In the genomic region with DNA sequence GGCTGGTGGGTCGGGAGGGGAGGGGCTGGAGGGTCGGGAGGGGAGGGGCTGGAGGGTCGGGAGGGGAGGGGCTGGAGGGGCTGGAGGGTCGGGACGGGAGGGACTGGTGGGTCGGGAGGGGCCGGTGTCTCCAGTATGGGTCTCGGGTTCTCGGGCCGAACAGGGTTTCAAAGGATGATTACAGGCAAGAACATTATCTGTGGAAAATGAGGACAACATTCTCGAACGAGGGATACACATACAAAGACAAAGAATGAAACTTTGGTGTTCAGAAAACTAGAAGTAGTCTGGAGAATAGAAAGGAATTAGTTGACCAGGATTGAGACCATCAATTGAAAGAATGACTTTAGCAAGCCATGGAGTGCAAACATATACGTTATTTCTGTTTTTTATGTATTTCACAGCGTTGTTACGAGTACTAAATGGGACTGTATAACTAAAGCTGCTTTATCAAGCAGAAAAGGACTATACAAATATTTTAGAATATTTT, we compare ENCODE assay signal across 8 cellular contexts. TPM values are rescaled to one million over a fixed set of nuclear protein-coding genes. Genes with fewer than 3 reads are reported as not detected.
DNase-seq lines count a peak whose midpoint lies in the region; ATAC-seq and TF ChIP-seq lines count a peak whose summit lies in the region.

No MANE protein-coding gene starts in this region.

- peak overlapping the region; percentile 96 for H2AFZ ChIP-seq in DND-41 (ENCODE audit: low read depth, low read length)

- 6% methylated on average over 15 of the region's 15 CpGs for WGBS in esophagus muscularis mucosa

- no peaks in the 10 kb centered on the region for H3K9me3 Mint-ChIP-seq in progenitor cell of endocrine pancreas (ENCODE audit: low read depth)

- H3K9me3 ChIP-seq in DND-41 (ENCODE audit: insufficient read depth, low read length, severe bottlenecking) = no peaks in the 10 kb centered on the region
- no peaks in the 10 kb centered on the region for H3K9me3 ChIP-seq in RWPE2 (ENCODE audit: severe bottlenecking)
- H3K9me3 ChIP-seq in esophagus muscularis mucosa = no peaks in the 10 kb centered on the region

- peak overlapping the region; percentile 79 for H3K9ac ChIP-seq in DND-41 (ENCODE audit: low read depth, low read length)

- H3K4me2 ChIP-seq in DND-41 (ENCODE audit: insufficient read depth, low read length) = peak overlapping the region; percentile 82

- H3K27me3 ChIP-seq in DND-41 (ENCODE audit: insufficient read depth, low read length, poor library complexity) (no peaks in the 10 kb centered on the region), RWPE2 (ENCODE audit: insufficient read depth, poor library complexity, severe bottlenecking) (no peaks in the 10 kb centered on the region), esophagus muscularis mucosa (no peaks in the 10 kb centered on the region)

- peaks cover 8% of the 10 kb centered on the region for H3K36me3 ChIP-seq in DND-41 (ENCODE audit: insufficient read depth, low read length)
- peaks cover 24% of the 10 kb centered on the region for H3K36me3 ChIP-seq in RWPE2 (ENCODE audit: low read depth)
- peaks cover 0 to 11% (median 3%) of the 10 kb centered on the region in 4 donors for H3K36me3 ChIP-seq in esophagus muscularis mucosa

- intact Hi-C loops in esophagus muscularis mucosa (cut with DNase I) = loop anchor here (10.0 kb wide), 1 partner anchor 62 kb away; the partner anchor contains the start of gene AFF4

- TF ChIP-seq POLR2A in esophagus muscularis mucosa (IDR thresholded peaks at IDR 0.05; ENCODE audit: low read depth) = no peak

- TF ChIP-seq CTCF in DND-41 (IDR thresholded peaks at IDR 0.05; ENCODE audit: borderline replicate concordance, extremely low read depth, low read length, poor library complexity, severe bottlenecking) = no peak
- TF ChIP-seq CTCF in RWPE2 (IDR thresholded peaks at IDR 0.05; ENCODE audit: poor library complexity, severe bottlenecking) = no peak
- TF ChIP-seq CTCF in esophagus muscularis mucosa (IDR thresholded peaks at IDR 0.05) = no peak
- no peak for TF ChIP-seq CTCF in progenitor cell of endocrine pancreas (IDR thresholded peaks at IDR 0.05; ENCODE audit: unreplicated experiment)

- peaks cover 43% of the 10 kb centered on the region for H3K79me2 ChIP-seq in DND-41 (ENCODE audit: insufficient read depth, low read length)

- peaks cover 26% of the 10 kb centered on the region for H3K4me1 ChIP-seq in DND-41 (ENCODE audit: insufficient read depth, low read length)
- H3K4me1 ChIP-seq in RWPE2 (ENCODE audit: insufficient read depth, poor library complexity, severe bottlenecking) = no peaks in the 10 kb centered on the region
- H3K4me1 ChIP-seq in esophagus muscularis mucosa = peaks cover 12 to 29% (median 18%) of the 10 kb centered on the region in 4 donors

- peaks cover 18% of the 10 kb centered on the region for H3K4me1 Mint-ChIP-seq in progenitor cell of endocrine pancreas (ENCODE audit: low read depth)

- H3K27ac ChIP-seq in DND-41 (ENCODE audit: low read length) = no peak overlapping the region; the same call in 1 of the 2 replicates
- peak overlapping the region; percentile 65 for H3K27ac ChIP-seq in RWPE2 (ENCODE audit: poor library complexity, severe bottlenecking)
- peak overlapping the region; percentile 92 to 97 (median 94) for H3K27ac ChIP-seq in esophagus muscularis mucosa (replicated peaks in 1 of 4)

- H3K4me3 Mint-ChIP-seq in progenitor cell of endocrine pancreas (ENCODE audit: low read depth) = peak overlapping the region; percentile 92

- peak overlapping the region; percentile 92 for H3K27ac Mint-ChIP-seq in progenitor cell of endocrine pancreas

- DNase-seq in DND-41 (no peak), RWPE2 (ENCODE audit: low spot score) (no peak), esophagus muscularis mucosa (ENCODE audit: extremely low spot score) (no peak), progenitor cell of endocrine pancreas (ENCODE audit: low spot score, unreplicated experiment) (no peak), HCEC 1CT (no peak), Ammon's horn (ENCODE audit: low spot score) (no peak), T-helper 9 cell (no peak)

- no peak for TF ChIP-seq EP300 in esophagus muscularis mucosa (IDR thresholded peaks at IDR 0.05)

- H4K20me1 ChIP-seq in DND-41 (ENCODE audit: insufficient read depth, low read length) = 0 out of 2 replicates have a peak, but pooled peaks cover 2% of the 10 kb centered on the region

- H3K27me3 Mint-ChIP-seq in progenitor cell of endocrine pancreas = no peaks in the 10 kb centered on the region

- peaks cover 3% of the 10 kb centered on the region for H3K36me3 Mint-ChIP-seq in progenitor cell of endocrine pancreas (ENCODE audit: insufficient read depth)

- ATAC-seq in DND-41 (ENCODE audit: insufficient read depth, low read depth) (no peak), RWPE2 (ENCODE audit: low read depth) (peak; percentile 5), HG02759 (IDR thresholded peaks at IDR 0.05; ENCODE audit: unreplicated experiment) (no peak)

- H3K4me3 ChIP-seq in DND-41 (ENCODE audit: low read depth in 1 of 2, low read length in 2 of 2) = peak overlapping the region; percentile 18 to 84; a peak in 3 of 4 replicates
- H3K4me3 ChIP-seq in RWPE2 (ENCODE audit: severe bottlenecking) = peak overlapping the region; percentile 73
- peak overlapping the region; percentile 72 to 97 (median 84) for H3K4me3 ChIP-seq in esophagus muscularis mucosa

RNA-seq across cellular contexts. Expression of gene ZCCHC10, which starts 0.4 kb away (rescaled TPM):
- total RNA-seq in esophagus muscularis mucosa (10 to 100 TPM in 2 of 4 donors, 1 to 10 TPM in 2; 8.6 to 40.8 (median 13.1) TPM), progenitor cell of endocrine pancreas (23.1 and 25.7 TPM in 2 replicates)

RNA-seq across cellular contexts. Expression of gene HSPA4, which starts 25.1 kb away (rescaled TPM):
- total RNA-seq in esophagus muscularis mucosa (10 to 100 TPM; 54.1 to 65.2 (median 55.3) TPM), progenitor cell of endocrine pancreas (133 and 138 TPM in 2 replicates)
